18 cellular contexts compared by ENCODE assay signal in genomic region chrX:110021180-110022022, GRCh38. TPM values are rescaled to one million over a fixed set of nuclear protein-coding genes. Genes with fewer than 3 reads are reported as not detected.
DNase-seq lines count a peak whose midpoint lies in the region; ATAC-seq, FAIRE-seq and TF ChIP-seq lines count a peak whose summit lies in the region.
"Had no signal": no experiment of that assay in that cellular context is flagged by ENCODE, and none has a peak within 500 bp of the region (broad histone marks: within the 10 kb centered on the region; RNA-seq: fewer than 3 reads in every experiment).

No MANE protein-coding gene starts in this region.

- H3K4me1 ChIP-seq in fibroblast of lung (ENCODE audit: control insufficient read depth, extremely low read depth, insufficient read depth, low read length) = peaks cover 3% of the 10 kb centered on the region
- no peaks in the 10 kb centered on the region for H3K4me1 ChIP-seq in naive thymus-derived CD4-positive, alpha-beta T cell (ENCODE audit: control insufficient read depth in 2 of 2, insufficient read depth in 2 of 2, low read length in 2 of 2)

- intact Hi-C loops in naive thymus-derived CD4-positive, alpha-beta T cell (cut with micrococcal nuclease) = no loop called here

- no peak for DNase-seq in D721Med (ENCODE audit: insufficient read length, low spot score)
- DNase-seq in NCI-H524 (lab: John Stamatoyannopoulos, UW) = peak; percentile 33 to 81
- peak; percentile 53 to 88 for DNase-seq in fibroblast of lung (ENCODE audit: low read depth in 2 of 2)
- DNase-seq in renal cortical epithelial cell (ENCODE audit: low read depth) = peak; percentile 52
- DNase-seq in activated naive CD4-positive, alpha-beta T cell treated with anti-CD3 and anti-CD28 coated beads, Interleukin-2, amount 50 U/mL, for 16 hours = no peak
- DNase-seq in naive thymus-derived CD4-positive, alpha-beta T cell = no peak
- no peak for DNase-seq in HT-29 (ENCODE audit: low spot score)
- no peak for DNase-seq in NCI-H510A treated with DMSO at 0.1 percent for 48 hours (lab: John Stamatoyannopoulos, UW)
- DNase-seq: activated CD4-positive, alpha-beta T cell treated with anti-CD3 and anti-CD28 coated beads for 1 hour; COR-L47; glutamatergic neuron; H9; KG1; NCI-H345; SIG-M5 had no signal

- H3K27me3 ChIP-seq in fibroblast of lung (ENCODE audit: control insufficient read depth, insufficient read depth, low read length) = no peaks in the 10 kb centered on the region
- no peaks in the 10 kb centered on the region for H3K27me3 ChIP-seq in naive thymus-derived CD4-positive, alpha-beta T cell (ENCODE audit: control insufficient read depth in 2 of 2, insufficient read depth in 2 of 2, low read length in 2 of 2)

- H3K4me2 ChIP-seq in fibroblast of lung (ENCODE audit: extremely low read depth, insufficient read depth, low read length) = no peak overlapping the region

- peaks cover 2 to 29% (median 6%) of the 10 kb centered on the region in 7 donors for H3K4me1 Mint-ChIP-seq in naive thymus-derived CD4-positive, alpha-beta T cell

- POLR2A ChIA-PET in naive thymus-derived CD4-positive, alpha-beta T cell (lab: Charles Lee) = no interaction called here

- H3K27me3 Mint-ChIP-seq in naive thymus-derived CD4-positive, alpha-beta T cell = no peaks in the 10 kb centered on the region
- H3K27me3 Mint-ChIP-seq: type B pancreatic cell had no signal

- no peaks in the 10 kb centered on the region for H3K9me3 Mint-ChIP-seq in naive thymus-derived CD4-positive, alpha-beta T cell
- H3K9me3 Mint-ChIP-seq: H9, type B pancreatic cell had no signal

- H3K79me2 ChIP-seq in fibroblast of lung (ENCODE audit: control insufficient read depth, insufficient read depth, low read length) = no peaks in the 10 kb centered on the region

- H3K36me3 Mint-ChIP-seq in naive thymus-derived CD4-positive, alpha-beta T cell = peaks cover 0 to 7% (median 4%) of the 10 kb centered on the region in 5 donors

- CTCF ChIA-PET in naive thymus-derived CD4-positive, alpha-beta T cell (lab: Charles Lee) = no interaction called here

- no peak overlapping the region for H3K9ac ChIP-seq in fibroblast of lung (ENCODE audit: insufficient read depth, low read length)

- ATAC-seq in naive thymus-derived CD4-positive, alpha-beta T cell = no peak

- no peak overlapping the region for H3K27ac ChIP-seq in fibroblast of lung (ENCODE audit: insufficient read depth, low read length)
- no peak overlapping the region for H3K27ac ChIP-seq in naive thymus-derived CD4-positive, alpha-beta T cell (ENCODE audit: low read depth, low read length)

- H3K36me3 ChIP-seq in fibroblast of lung (ENCODE audit: control insufficient read depth, insufficient read depth, low read length) = no peaks in the 10 kb centered on the region
- H3K36me3 ChIP-seq in naive thymus-derived CD4-positive, alpha-beta T cell (ENCODE audit: control insufficient read depth in 2 of 3, insufficient read depth in 3 of 3, low read length in 3 of 3) = no peaks in the 10 kb centered on the region

- TF ChIP-seq CTCF in D721Med (IDR thresholded peaks at IDR 0.05; ENCODE audit: insufficient read depth, missing control alignments) (no peak), fibroblast of lung (conservative IDR thresholded peaks at IDR 0.05 in 1 of 2, IDR thresholded peaks at IDR 0.05 in 1 of 2; ENCODE audit: low read depth in 1 of 2, low read length in 2 of 2) (no peak)

- H3K27ac Mint-ChIP-seq in naive thymus-derived CD4-positive, alpha-beta T cell = no peak overlapping the region

- H3K4me3 Mint-ChIP-seq in naive thymus-derived CD4-positive, alpha-beta T cell = no peak overlapping the region
- H3K4me3 Mint-ChIP-seq: H9, type B pancreatic cell had no signal

- no peaks in the 10 kb centered on the region for H3K9me3 ChIP-seq in fibroblast of lung (ENCODE audit: control insufficient read depth, insufficient read depth, low read depth, low read length)
- H3K9me3 ChIP-seq in naive thymus-derived CD4-positive, alpha-beta T cell (ENCODE audit: control insufficient read depth in 2 of 3, low read length in 3 of 3) = no peaks in the 10 kb centered on the region

- peak; percentile 77 for FAIRE-seq in D721Med (lab: Jason Lieb, UNC)
- FAIRE-seq: colon, GM12892 had no signal

- H2AFZ ChIP-seq in fibroblast of lung (ENCODE audit: low read length) = no peak overlapping the region

- no peaks in the 10 kb centered on the region for H4K20me1 ChIP-seq in fibroblast of lung (ENCODE audit: control insufficient read depth, extremely low read depth, insufficient read depth, low read length)

- H3K4me3 ChIP-seq in fibroblast of lung (replicated peaks in 1 of 4; ENCODE audit: control extremely low read depth in 1 of 4, insufficient read depth in 1 of 4, low read depth in 3 of 4, low read length in 4 of 4) = no peak overlapping the region
- H3K4me3 ChIP-seq in naive thymus-derived CD4-positive, alpha-beta T cell (ENCODE audit: low read length) = no peak overlapping the region

RNA-seq across cellular contexts. Expression of gene TMEM164, which starts 18.5 kb away (rescaled TPM):
- total RNA-seq in fibroblast of lung = 7.4 and 10.2 TPM in 2 replicates
- polyA plus RNA-seq in fibroblast of lung = 5.7 and 8.3 TPM in 2 replicates
- 5.3 and 6.7 TPM in 2 replicates for polyA plus RNA-seq in fibroblast of lung (2012)
- polyA minus RNA-seq in fibroblast of lung (ENCODE audit: low replicate concordance) = 17.4 and 18.3 TPM in 2 replicates
- 12.7 and 17.3 TPM in 2 replicates for total RNA-seq in renal cortical epithelial cell
- total RNA-seq in naive thymus-derived CD4-positive, alpha-beta T cell = 10 to 100 TPM; 16.3 to 30.1 (median 17.9) TPM
- 1 to 10 TPM in 1 of 2 donors, under 1 TPM in 1; 0.92 to 2.1 TPM for polyA plus RNA-seq in naive thymus-derived CD4-positive, alpha-beta T cell
- total RNA-seq in HT-29 (2014; rRNA removed; shearing (Covaris generic)) = 20.5 and 24.7 TPM in 2 replicates

Comparison
In these comparisons a context has a peak if more than half of its experiments do, and no peak if none do; other contexts are left out.
1. DNase-seq: peak in NCI-H524 (2 of 2), fibroblast of lung (2 of 2) and renal cortical epithelial cell (single experiment); none in D721Med (single experiment), activated naive CD4-positive, alpha-beta T cell treated with anti-CD3 and anti-CD28 coated beads, Interleukin-2, amount 50 U/mL, for 16 hours (single experiment), naive thymus-derived CD4-positive, alpha-beta T cell (0 of 9), HT-29 (single experiment) and NCI-H510A treated with DMSO at 0.1 percent for 48 hours (single experiment).